In genomic region chr11:92765965-92766371, GRCh38 we compare ENCODE assay signal across 8 cellular contexts.
A peak's percentile ranks its signal among the peaks of the same experiment; 100 is the strongest.
DNase-seq lines count a peak whose midpoint lies in the region; ATAC-seq and TF ChIP-seq lines count a peak whose summit lies in the region.

No MANE protein-coding gene starts in this region.

- TF ChIP-seq POLR2A in erythroblast (IDR thresholded peaks at IDR 0.05; ENCODE audit: low read length), result no peak

- DNase-seq in NCI-H2171 treated with DMSO at 0.1 percent for 48 hours (lab: John Stamatoyannopoulos, UW), result peak; percentile 14
- no peak for DNase-seq in NCI-H2171 (lab: John Stamatoyannopoulos, UW)
- DNase-seq in astrocyte of the hippocampus (ENCODE audit: low read depth, low spot score), result peak; percentile 26
- peak; percentile 40 for DNase-seq in kidney tubule cell (ENCODE audit: low spot score)
- peak; percentile 38 for DNase-seq in superior temporal gyrus (ENCODE audit: extremely low spot score)
- DNase-seq in erythroblast (lab: John Stamatoyannopoulos, UW), result no peak

- ATAC-seq in HG03280 (IDR thresholded peaks at IDR 0.05; ENCODE audit: unreplicated experiment), result no peak
- no peak for ATAC-seq in GM21381 (IDR thresholded peaks at IDR 0.05; ENCODE audit: unreplicated experiment)

Comparison
In these comparisons a context has a peak if more than half of its experiments do, and no peak if none do; other contexts are left out.
1. DNase-seq: peak in NCI-H2171 treated with DMSO at 0.1 percent for 48 hours (single experiment), astrocyte of the hippocampus (single experiment), kidney tubule cell (single experiment) and superior temporal gyrus (single experiment); none in NCI-H2171 (single experiment) and erythroblast (0 of 2).